In genomic region chr2:37851428-37851827, GRCh38 we compare ENCODE assay signal across 8 cellular contexts.
DNase-seq lines count a peak whose midpoint lies in the region; ATAC-seq, FAIRE-seq and TF ChIP-seq lines count a peak whose summit lies in the region.

No MANE protein-coding gene starts in this region.

- H4K20me1 ChIP-seq in Loucy (ENCODE audit: insufficient read depth, low read length, poor library complexity, severe bottlenecking), result no peaks in the 10 kb centered on the region

- peaks cover 0 to 5% (median 0%) of the 10 kb centered on the region in 5 donors for H3K27me3 Mint-ChIP-seq in naive thymus-derived CD8-positive, alpha-beta T cell

- H3K4me3 ChIP-seq in Loucy (ENCODE audit: low read length, poor library complexity, severe bottlenecking) (peak overlapping the region; percentile 36), kidney (ENCODE audit: low read length in 2 of 2) (no peak overlapping the region)

- H3K4me1 ChIP-seq in Loucy (ENCODE audit: insufficient read depth, low read length, poor library complexity, severe bottlenecking) (peaks cover 56% of the 10 kb centered on the region), kidney (ENCODE audit: control insufficient read depth in 1 of 2, insufficient read depth in 1 of 2, low read depth in 1 of 2, low read length in 2 of 2) (peaks cover 8 to 18% of the 10 kb centered on the region in 2 donors)

- peak overlapping the region in 5 of 10 donors; percentile 23 to 50 (median 34) for H3K4me3 Mint-ChIP-seq in naive thymus-derived CD8-positive, alpha-beta T cell

- H3K27ac ChIP-seq in kidney (ENCODE audit: low read depth in 2 of 2, low read length in 2 of 2), result peak overlapping the region in 1 of 2 donors; percentile 69

- H3K79me2 ChIP-seq in Loucy (ENCODE audit: insufficient read depth, low read length), result no peaks in the 10 kb centered on the region

- H3K27ac Mint-ChIP-seq in naive thymus-derived CD8-positive, alpha-beta T cell, result peak overlapping the region in 7 of 10 donors; percentile 5 to 88 (median 45)

- H3K9ac ChIP-seq in Loucy (ENCODE audit: low read depth, low read length, poor library complexity, severe bottlenecking), result peak overlapping the region; percentile 51
- H3K9ac ChIP-seq in kidney (ENCODE audit: low read length in 2 of 2), result no peak overlapping the region

- no peak for DNase-seq in naive thymus-derived CD8-positive, alpha-beta T cell
- DNase-seq in sciatic nerve (ENCODE audit: low spot score) (no peak), left colon (no peak), kidney (no peak)
- DNase-seq in stimulated activated CD8-positive, alpha-beta memory T cell treated with anti-CD3 and anti-CD28 coated beads, Interleukin-4, amount 100 ng/mL, for 48 hours, result no peak

- H3K4me1 Mint-ChIP-seq in naive thymus-derived CD8-positive, alpha-beta T cell, result peaks cover 0 to 44% (median 14%) of the 10 kb centered on the region in 4 donors

- no peak for TF ChIP-seq CTCF in Loucy (conservative IDR thresholded peaks at IDR 0.05; ENCODE audit: low read length)
- TF ChIP-seq CTCF in kidney (IDR thresholded peaks at IDR 0.05; ENCODE audit: borderline replicate concordance, extremely low read depth, insufficient read depth), result no peak

- H3F3A ChIP-seq in Loucy (ENCODE audit: low read depth), result peaks cover 7% of the 10 kb centered on the region; the same call in 1 of the 2 replicates

- H3K36me3 ChIP-seq in Loucy (ENCODE audit: insufficient read depth, low read length) (no peaks in the 10 kb centered on the region), kidney (ENCODE audit: control insufficient read depth in 1 of 2, insufficient read depth in 2 of 2, low read length in 2 of 2) (no peaks in the 10 kb centered on the region)

- H3K27me3 ChIP-seq in Loucy (ENCODE audit: insufficient read depth, low read length, poor library complexity, severe bottlenecking), result no peaks in the 10 kb centered on the region

- H3K4me2 ChIP-seq in Loucy (ENCODE audit: low read depth, low read length, poor library complexity, severe bottlenecking), result peak overlapping the region; percentile 68

- no peaks in the 10 kb centered on the region for H3K9me2 ChIP-seq in Loucy (replicated peaks; ENCODE audit: low read depth, low read length)

- POLR2A ChIA-PET in naive thymus-derived CD8-positive, alpha-beta T cell (lab: Charles Lee), result no interaction called here

- H3K36me3 Mint-ChIP-seq in naive thymus-derived CD8-positive, alpha-beta T cell, result no peaks in the 10 kb centered on the region

- intact Hi-C loops in sciatic nerve (cut with DNase I) (no loop called here), left colon (cut with DNase I, micrococcal nuclease) (no loop called here), kidney (cut with DNase I) (no loop called here)

- H3K9me3 ChIP-seq in Loucy (ENCODE audit: insufficient read depth, low read depth, low read length), result no peaks in the 10 kb centered on the region
- H3K9me3 ChIP-seq in kidney (ENCODE audit: control insufficient read depth in 1 of 2, low read length in 2 of 2), result no peaks in the 10 kb centered on the region

- peak; percentile 23 for ATAC-seq in GM18873 (IDR thresholded peaks at IDR 0.05; ENCODE audit: low FRiP score, unreplicated experiment)
- ATAC-seq in GM21737 (IDR thresholded peaks at IDR 0.05; ENCODE audit: unreplicated experiment), result peak; percentile 33
- ATAC-seq in naive thymus-derived CD8-positive, alpha-beta T cell, result no peak
- no peak for ATAC-seq in sciatic nerve
- ATAC-seq in left colon, result no peak

- no peak for FAIRE-seq in kidney (lab: Jason Lieb, UNC)

- peak overlapping the region; percentile 75 for H2AFZ ChIP-seq in Loucy (ENCODE audit: low read length)

- no peaks in the 10 kb centered on the region for H3K9me3 Mint-ChIP-seq in naive thymus-derived CD8-positive, alpha-beta T cell

Comparison
In these comparisons a context has a peak if more than half of its experiments do, and no peak if none do; other contexts are left out.
1. ATAC-seq: peak in GM18873 (single experiment) and GM21737 (single experiment); none in naive thymus-derived CD8-positive, alpha-beta T cell (0 of 2), sciatic nerve (single experiment) and left colon (single experiment).